27 cellular contexts compared by ENCODE assay signal in genomic region chr6:134004714-134005113, GRCh38. TPM values are rescaled to one million over a fixed set of nuclear protein-coding genes. Genes with fewer than 3 reads are reported as not detected.
A peak's percentile ranks its signal among the peaks of the same experiment; 100 is the strongest.
DNase-seq lines count a peak whose midpoint lies in the region; ATAC-seq and TF ChIP-seq lines count a peak whose summit lies in the region.
"Had no signal": no experiment of that assay in that cellular context is flagged by ENCODE, and none has a peak within 500 bp of the region (broad histone marks: within the 10 kb centered on the region; RNA-seq: fewer than 3 reads in every experiment).

No MANE protein-coding gene starts in this region.

- no peak overlapping the region for H3K27ac Mint-ChIP-seq in chondrocyte (ENCODE audit: unreplicated experiment)
- H3K27ac Mint-ChIP-seq: activated naive CD8-positive, alpha-beta T cell; naive thymus-derived CD4-positive, alpha-beta T cell; stimulated activated naive B cell treated with anti-CD40 and anti-IgM and Interleukin-4, amounts not matched to agents 10 μg/mL and 1 μg/mL and 100 μg/mL, for 72 hours; T-helper 17 cell had no signal

- no TSS peak for BruUV-seq in PC-3 (replicated peaks; lab: Mats Ljungman, UMichigan)

- H3F3A ChIP-seq in PC-3 (ENCODE audit: low read length, unreplicated experiment): no peaks in the 10 kb centered on the region

- H2AFZ ChIP-seq in PC-3 (ENCODE audit: low read length): no peak overlapping the region

- H3K9me3 Mint-ChIP-seq in chondrocyte (ENCODE audit: low read depth): peaks cover 4% of the 10 kb centered on the region
- H3K9me3 Mint-ChIP-seq: brain; stimulated activated naive B cell treated with anti-CD40 and anti-IgM and Interleukin-4, amounts not matched to agents 10 μg/mL and 1 μg/mL and 100 μg/mL, for 72 hours had no signal

- no peaks in the 10 kb centered on the region for H3K36me3 ChIP-seq in PC-3 (ENCODE audit: low read depth, low read length)
- H3K36me3 ChIP-seq: Peyer's patch, thoracic aorta, vagina had no signal

- no peaks in the 10 kb centered on the region for H4K20me1 ChIP-seq in PC-3 (ENCODE audit: low read length)

- no peak overlapping the region for H3K9ac ChIP-seq in PC-3 (ENCODE audit: low read length)

- H3K4me1 Mint-ChIP-seq in chondrocyte (ENCODE audit: low read depth): peaks cover 21% of the 10 kb centered on the region
- H3K4me1 Mint-ChIP-seq: T-helper 17 cell had no signal

- no peak overlapping the region for H3K4me3 Mint-ChIP-seq in chondrocyte (ENCODE audit: unreplicated experiment)
- H3K4me3 Mint-ChIP-seq: activated naive CD8-positive, alpha-beta T cell; brain; naive thymus-derived CD4-positive, alpha-beta T cell; stimulated activated naive B cell treated with anti-CD40 and anti-IgM and Interleukin-4, amounts not matched to agents 10 μg/mL and 1 μg/mL and 100 μg/mL, for 72 hours; T-helper 17 cell had no signal

- no peak overlapping the region for H3K4me2 ChIP-seq in PC-3 (ENCODE audit: low read length)
- H3K4me2 ChIP-seq: smooth muscle cell had no signal

- POLR2A ChIA-PET in PC-3 (lab: Charles Lee; ENCODE audit: unreplicated experiment): no interaction called here

- no peak overlapping the region for H3K27ac ChIP-seq in PC-3 (ENCODE audit: low read length)
- H3K27ac ChIP-seq: Peyer's patch, SK-N-MC, vagina had no signal

- TF ChIP-seq CTCF in PC-3 (conservative IDR thresholded peaks at IDR 0.05; ENCODE audit: low read depth, low read length) (0 out of 2 replicates have a peak, but pooled peaks have one; percentile 27), chondrocyte (IDR thresholded peaks at IDR 0.05) (peak; percentile 33)

- no peaks in the 10 kb centered on the region for H3K79me2 ChIP-seq in PC-3 (ENCODE audit: low read length)

- no peaks in the 10 kb centered on the region for H3K27me3 ChIP-seq in PC-3 (ENCODE audit: low read length)
- H3K27me3 ChIP-seq: heart left ventricle, Peyer's patch, vagina had no signal

- H3K4me1 ChIP-seq in PC-3 (ENCODE audit: insufficient read depth, low read length): peaks cover 38% of the 10 kb centered on the region
- H3K4me1 ChIP-seq: Peyer's patch had no signal

- no peak overlapping the region for H3K4me3 ChIP-seq in PC-3 (ENCODE audit: low read length)
- H3K4me3 ChIP-seq: heart left ventricle, Peyer's patch, SK-N-MC, smooth muscle cell, thoracic aorta, vagina had no signal

- intact Hi-C loops in PC-3 (cut with micrococcal nuclease): no loop called here

- H3K9me3 ChIP-seq in PC-3 (ENCODE audit: low read length): no peaks in the 10 kb centered on the region
- H3K9me3 ChIP-seq: heart left ventricle, Peyer's patch, thoracic aorta, vagina had no signal

- DNase-seq in G401 (ENCODE audit: low spot score) (peak; percentile 43), KBM-7 (peak; percentile 14), PC-3 (no peak), chondrocyte (ENCODE audit: low spot score) (no peak), kidney tubule cell (ENCODE audit: low spot score) (no peak), NCI-H2171 treated with DMSO at 0.1 percent for 48 hours (lab: John Stamatoyannopoulos, UW) (no peak), NCI-H2081 treated with DMSO at 0.1 percent for 48 hours (lab: John Stamatoyannopoulos, UW) (no peak)
- DNase-seq in activated effector memory CD4-positive, alpha-beta T cell treated with Interleukin-2 at 50 U/mL for 16 hours: no peak
- DNase-seq: activated CD4-positive, alpha-beta T cell treated with anti-CD3 and anti-CD28 coated beads, Interleukin-2, amount 50 U/mL, for 1 hour; C1 segment of cervical spinal cord; Calu3; cortex of kidney; heart left ventricle; Kasumi-1; mesendoderm; naive thymus-derived CD4-positive, alpha-beta T cell; NCI-H1417; Peyer's patch; stimulated activated naive B cell treated with anti-CD40 and anti-IgM and Interleukin-4, amounts not matched to agents 10 μg/mL and 1 μg/mL and 100 μg/mL, for 72 hours; T-helper 17 cell had no signal

- H3K9me2 ChIP-seq in PC-3 (replicated peaks; ENCODE audit: low read length): no peaks in the 10 kb centered on the region

- no peaks in the 10 kb centered on the region for H3K36me3 Mint-ChIP-seq in chondrocyte (ENCODE audit: low read depth)
- H3K36me3 Mint-ChIP-seq: activated naive CD8-positive, alpha-beta T cell; stimulated activated naive B cell treated with anti-CD40 and anti-IgM and Interleukin-4, amounts not matched to agents 10 μg/mL and 1 μg/mL and 100 μg/mL, for 72 hours had no signal

- ATAC-seq in PC-3: no peak
- ATAC-seq: left lobe of liver; naive thymus-derived CD4-positive, alpha-beta T cell; stimulated activated naive B cell treated with anti-CD40 and anti-IgM and Interleukin-4, amounts not matched to agents 10 μg/mL and 1 μg/mL and 100 μg/mL, for 72 hours; T-helper 17 cell had no signal

- in situ Hi-C loops in G401 (cut with HindIII; ENCODE audit: low sequenced_read_pairs): no loop called here
- in situ Hi-C loops in KBM-7 (cut with MboI; ENCODE audit: low pct_unique_long_range_greater_than_20kb, low sequenced_read_pairs): no loop called here

- CTCF ChIA-PET in PC-3 (lab: Charles Lee): no interaction called here

- H3K27me3 Mint-ChIP-seq in chondrocyte (ENCODE audit: low read depth): no peaks in the 10 kb centered on the region
- H3K27me3 Mint-ChIP-seq: brain had no signal

RNA-seq across cellular contexts. Expression of gene SLC2A12, which starts 47.7 kb away (rescaled TPM):
- 0.07 TPM in 1 of 2 replicates, not detected in the other for total RNA-seq in G401 (2014; rRNA removed; shearing (Covaris generic))
- 0.81 and 1.3 TPM in 2 replicates for total RNA-seq in PC-3 (2014; rRNA removed)
- total RNA-seq in chondrocyte: 1.6 to 5.6 TPM (median 2.0 TPM) in 3 replicates
- total RNA-seq: T-helper 17 cell had no signal

RNA-seq across cellular contexts. Expression of gene TBPL1, which starts 51.7 kb away (rescaled TPM):
- 21.0 and 22.2 TPM in 2 replicates for total RNA-seq in G401 (2014; rRNA removed; shearing (Covaris generic))
- total RNA-seq in PC-3 (2014; rRNA removed) (17.7 and 30.8 TPM in 2 replicates), chondrocyte (27.2 to 28.5 TPM (median 28.1 TPM) in 3 replicates)

Comparison
In these comparisons a context has a peak if more than half of its experiments do, and no peak if none do; other contexts are left out.
1. DNase-seq: peak in G401 (single experiment) and KBM-7 (single experiment); none in PC-3 (single experiment), chondrocyte (single experiment), kidney tubule cell (single experiment), NCI-H2171 treated with DMSO at 0.1 percent for 48 hours (single experiment), activated effector memory CD4-positive, alpha-beta T cell treated with Interleukin-2 at 50 U/mL for 16 hours (single experiment) and NCI-H2081 treated with DMSO at 0.1 percent for 48 hours (single experiment).